Comparison of ENCODE assay signal across 26 cellular contexts in genomic region chr3:126538316-126538715, GRCh38. TPM values are rescaled to one million over a fixed set of nuclear protein-coding genes. Genes with fewer than 3 reads are reported as not detected.
A peak's percentile ranks its signal among the peaks of the same experiment; 100 is the strongest.
DNase-seq lines count a peak whose midpoint lies in the region; ATAC-seq, FAIRE-seq and TF ChIP-seq lines count a peak whose summit lies in the region.
"Had no signal": no experiment of that assay in that cellular context is flagged by ENCODE, and none has a peak within 500 bp of the region (broad histone marks: within the 10 kb centered on the region; RNA-seq: fewer than 3 reads in every experiment).

No MANE protein-coding gene starts in this region.

- no peaks in the 10 kb centered on the region for H3K36me3 Mint-ChIP-seq in type B pancreatic cell
- H3K36me3 Mint-ChIP-seq: activated naive CD8-positive, alpha-beta T cell; CD4-positive, CD25-positive, alpha-beta regulatory T cell; stimulated activated naive B cell treated with anti-CD40 and anti-IgM and Interleukin-4, amounts not matched to agents 10 μg/mL and 1 μg/mL and 100 μg/mL, for 72 hours had no signal

- no peak for FAIRE-seq in H54 (lab: Jason Lieb, UNC)
- FAIRE-seq: GM12891 had no signal

- H3K27me3 ChIP-seq in right atrium auricular region, result no peaks in the 10 kb centered on the region
- H3K27me3 ChIP-seq in WERI-Rb-1 (ENCODE audit: insufficient read depth, low read depth, severe bottlenecking), result no peaks in the 10 kb centered on the region
- H3K27me3 ChIP-seq: body of pancreas, colonic mucosa had no signal

- no peaks in the 10 kb centered on the region for H3K9me3 Mint-ChIP-seq in type B pancreatic cell
- H3K9me3 Mint-ChIP-seq: nephron progenitor cell had no signal

- H3K36me3 ChIP-seq in right atrium auricular region (no peaks in the 10 kb centered on the region), WERI-Rb-1 (no peaks in the 10 kb centered on the region)
- H3K36me3 ChIP-seq: colonic mucosa, thyroid gland had no signal

- intact Hi-C loops in Right ventricle myocardium superior (cut with DNase I), result no loop called here

- DNase-seq in Right ventricle myocardium superior (peak; percentile 35), right atrium auricular region (ENCODE audit: low spot score) (no peak), WERI-Rb-1 (no peak), myocyte (ENCODE audit: low read depth) (peak; percentile 61), type B pancreatic cell (ENCODE audit: extremely low spot score, unreplicated experiment) (peak; percentile 58), H54 (ENCODE audit: insufficient read length, low spot score) (no peak), NCI-H2196 (lab: John Stamatoyannopoulos, UW; ENCODE audit: unreplicated experiment) (no peak)
- DNase-seq: activated CD4-positive, CD25-positive, alpha-beta regulatory T cell; activated CD8-positive, alpha-beta T cell treated with anti-CD3 and anti-CD28 coated beads, Interleukin-2, amount 10 ng/mL, durations not matched to agents 7 days and 5 days; CD4-positive, CD25-positive, alpha-beta regulatory T cell; colonic mucosa; HCEC 1CT; NCI-H1436 treated with DMSO at 0.1 percent for 48 hours; nephron progenitor cell; OCI-M1; stimulated activated naive B cell treated with anti-CD40 and anti-IgM and Interleukin-4, amounts not matched to agents 10 μg/mL and 1 μg/mL and 100 μg/mL, for 72 hours; T-helper 17 cell; thyroid gland had no signal

- no peak overlapping the region for H3K27ac ChIP-seq in right atrium auricular region
- peak overlapping the region; percentile 18; the same call in 1 of the 2 replicates for H3K27ac ChIP-seq in WERI-Rb-1
- H3K27ac ChIP-seq: body of pancreas, colonic mucosa, hepatocyte, thyroid gland had no signal

- H3K9me3 ChIP-seq in right atrium auricular region (no peaks in the 10 kb centered on the region), WERI-Rb-1 (ENCODE audit: severe bottlenecking) (no peaks in the 10 kb centered on the region)
- H3K9me3 ChIP-seq: body of pancreas, colonic mucosa, thyroid gland had no signal

- no peak overlapping the region for H3K27ac Mint-ChIP-seq in type B pancreatic cell
- H3K27ac Mint-ChIP-seq: activated CD8-positive, alpha-beta T cell treated with anti-CD3 and anti-CD28 coated beads, Interleukin-2, amount 10 ng/mL, durations not matched to agents 7 days and 5 days; activated naive CD8-positive, alpha-beta T cell; CD4-positive, CD25-positive, alpha-beta regulatory T cell; nephron progenitor cell; stimulated activated naive B cell treated with anti-CD40 and anti-IgM and Interleukin-4, amounts not matched to agents 10 μg/mL and 1 μg/mL and 100 μg/mL, for 72 hours; T-helper 17 cell had no signal

- no peak for TF ChIP-seq POLR2A in H54 (IDR thresholded peaks at IDR 0.05; ENCODE audit: low read depth, low read length)

- H3K27me3 Mint-ChIP-seq in type B pancreatic cell, result peaks cover 27% of the 10 kb centered on the region
- H3K27me3 Mint-ChIP-seq: CD4-positive, CD25-positive, alpha-beta regulatory T cell had no signal

- no peaks in the 10 kb centered on the region for H3K4me1 Mint-ChIP-seq in type B pancreatic cell (ENCODE audit: unreplicated experiment)

- ATAC-seq in Right ventricle myocardium superior (ENCODE audit: poor library complexity) (no peak), HG03432 (IDR thresholded peaks at IDR 0.05; ENCODE audit: unreplicated experiment) (no peak)
- ATAC-seq: body of pancreas; stimulated activated naive B cell treated with anti-CD40 and anti-IgM and Interleukin-4, amounts not matched to agents 10 μg/mL and 1 μg/mL and 100 μg/mL, for 72 hours; T-helper 17 cell had no signal

- peaks cover 0 to 8% of the 10 kb centered on the region in 2 donors for H3K4me1 ChIP-seq in right atrium auricular region
- H3K4me1 ChIP-seq: body of pancreas, colonic mucosa, thyroid gland had no signal

- H3K4me3 Mint-ChIP-seq in type B pancreatic cell, result no peak overlapping the region
- H3K4me3 Mint-ChIP-seq: activated CD8-positive, alpha-beta T cell treated with anti-CD3 and anti-CD28 coated beads, Interleukin-2, amount 10 ng/mL, durations not matched to agents 7 days and 5 days; activated naive CD8-positive, alpha-beta T cell; CD4-positive, CD25-positive, alpha-beta regulatory T cell; nephron progenitor cell; stimulated activated naive B cell treated with anti-CD40 and anti-IgM and Interleukin-4, amounts not matched to agents 10 μg/mL and 1 μg/mL and 100 μg/mL, for 72 hours; T-helper 17 cell had no signal

- TF ChIP-seq CTCF in right atrium auricular region (IDR thresholded peaks at IDR 0.05), result no peak
- TF ChIP-seq CTCF in WERI-Rb-1 (IDR thresholded peaks at IDR 0.05; ENCODE audit: low read depth, low read length), result no peak
- TF ChIP-seq CTCF in type B pancreatic cell (conservative IDR thresholded peaks at IDR 0.05), result no peak

- H3K4me3 ChIP-seq in right atrium auricular region (no peak overlapping the region), WERI-Rb-1 (ENCODE audit: low read depth, low read length) (no peak overlapping the region)
- H3K4me3 ChIP-seq: body of pancreas, colonic mucosa, hepatocyte, thyroid gland had no signal

RNA-seq across cellular contexts. Expression of gene CHST13, which starts 14.4 kb away (rescaled TPM):
- total RNA-seq in Right ventricle myocardium superior, result 0.11 TPM
- under 1 TPM in 1 of 2 donors, not detected in 1; 0.90 TPM for total RNA-seq in right atrium auricular region
- total RNA-seq in myocyte, result 0.21 TPM in 1 of 2 replicates, not detected in the other
- polyA plus RNA-seq in myocyte (2012), result 0.13 TPM
- total RNA-seq in type B pancreatic cell (ENCODE audit: low replicate concordance), result 0.31 and 0.67 TPM in 2 replicates
- total RNA-seq: activated CD8-positive, alpha-beta T cell treated with anti-CD3 and anti-CD28 coated beads, Interleukin-2, amount 10 ng/mL, durations not matched to agents 7 days and 5 days; CD4-positive, CD25-positive, alpha-beta regulatory T cell; MCF 10A had no signal
- polyA plus RNA-seq: CD4-positive, CD25-positive, alpha-beta regulatory T cell had no signal

RNA-seq across cellular contexts. Expression of gene C3orf22, which starts 20.4 kb away (rescaled TPM):
- total RNA-seq in Right ventricle myocardium superior (not detected), right atrium auricular region (not detected), myocyte (not detected in 2 replicates), type B pancreatic cell (ENCODE audit: low replicate concordance) (not detected in 2 replicates)
- polyA plus RNA-seq in myocyte (2012), result not detected
- total RNA-seq: activated CD8-positive, alpha-beta T cell treated with anti-CD3 and anti-CD28 coated beads, Interleukin-2, amount 10 ng/mL, durations not matched to agents 7 days and 5 days; body of pancreas; CD4-positive, CD25-positive, alpha-beta regulatory T cell; colonic mucosa; hepatocyte; MCF 10A; renal cortical epithelial cell; SK-MEL-5; T-helper 17 cell; thyroid gland had no signal
- polyA plus RNA-seq: CD4-positive, CD25-positive, alpha-beta regulatory T cell; hepatocyte had no signal

RNA-seq across cellular contexts. Expression of gene UROC1, which starts 20.7 kb away (rescaled TPM):
- not detected for total RNA-seq in Right ventricle myocardium superior
- total RNA-seq in right atrium auricular region, result not detected
- not detected in 2 replicates for total RNA-seq in myocyte
- 0.03 TPM for polyA plus RNA-seq in myocyte (2012)
- total RNA-seq in type B pancreatic cell (ENCODE audit: low replicate concordance), result not detected in 2 replicates
- total RNA-seq: body of pancreas; CD4-positive, CD25-positive, alpha-beta regulatory T cell; colonic mucosa; MCF 10A; renal cortical epithelial cell; T-helper 17 cell; thyroid gland had no signal
- polyA plus RNA-seq: CD4-positive, CD25-positive, alpha-beta regulatory T cell had no signal

Comparison
In these comparisons a context has a peak if more than half of its experiments do, and no peak if none do; other contexts are left out.
1. DNase-seq: peak in Right ventricle myocardium superior (single experiment), myocyte (single experiment) and type B pancreatic cell (single experiment); none in right atrium auricular region (single experiment), WERI-Rb-1 (single experiment), H54 (single experiment) and NCI-H2196 (single experiment).